In genomic region chr1:56034847-56035483, GRCh38 we compare ENCODE assay signal across 14 cellular contexts.
DNase-seq lines count a peak whose midpoint lies in the region; ATAC-seq and TF ChIP-seq lines count a peak whose summit lies in the region.
"Had no signal": no experiment of that assay in that cellular context is flagged by ENCODE, and none has a peak within 500 bp of the region (broad histone marks: within the 10 kb centered on the region; RNA-seq: fewer than 3 reads in every experiment).

No MANE protein-coding gene starts in this region.

- TF ChIP-seq CTCF in cardiac fibroblast (IDR thresholded peaks at IDR 0.05; ENCODE audit: low read depth, low read length) (no peak), gastroesophageal sphincter (IDR thresholded peaks at IDR 0.05) (no peak), HFFc6 (IDR thresholded peaks at IDR 0.05) (no peak)

- H3K4ac ChIP-seq in trophoblast cell (ENCODE audit: low read depth, low read length): no peak overlapping the region

- no peak overlapping the region for H3K9ac ChIP-seq in GM23248
- no peak overlapping the region for H3K9ac ChIP-seq in trophoblast cell (ENCODE audit: low read length)

- no peaks in the 10 kb centered on the region; the same call in none of the 2 replicates for H3K9me3 Mint-ChIP-seq in HFFc6

- no peaks in the 10 kb centered on the region for H4K20me1 ChIP-seq in GM23248 (ENCODE audit: insufficient read depth)

- in situ Hi-C loops in GM23248 (cut with MboI): no loop called here

- H3K9me2 ChIP-seq in GM23248 (ENCODE audit: insufficient read depth): 0 out of 2 replicates have a peak, but pooled peaks cover 4% of the 10 kb centered on the region

- no peak overlapping the region for H3K4me3 Mint-ChIP-seq in HFFc6
- H3K4me3 Mint-ChIP-seq: CD4-positive, CD25-positive, alpha-beta regulatory T cell had no signal

- H3K27ac ChIP-seq in GM23248 (no peak overlapping the region), gastroesophageal sphincter (no peak overlapping the region), trophoblast cell (ENCODE audit: low read depth, low read length) (no peak overlapping the region)

- H3K79me1 ChIP-seq in trophoblast cell (ENCODE audit: low read length): peaks cover 17% of the 10 kb centered on the region

- H3K27ac Mint-ChIP-seq in HFFc6: no peak overlapping the region
- H3K27ac Mint-ChIP-seq: CD4-positive, CD25-positive, alpha-beta regulatory T cell had no signal

- ATAC-seq in gastroesophageal sphincter: peak; percentile 31

- no peak for TF ChIP-seq POLR2A in gastroesophageal sphincter (IDR thresholded peaks at IDR 0.05)

- peak overlapping the region; percentile 89 for H2BK12ac ChIP-seq in trophoblast cell (ENCODE audit: low read length)

- peak overlapping the region; percentile 47 for H3K18ac ChIP-seq in trophoblast cell (ENCODE audit: low read length)

- DNase-seq in GM23248 (peak; percentile 25), cardiac fibroblast (ENCODE audit: low read depth in 2 of 2) (peak; percentile 59 to 68), trophoblast cell (no peak), C1 segment of cervical spinal cord (lab: John Stamatoyannopoulos, UW) (no peak), HFFc6 (no peak), SK-N-DZ (ENCODE audit: low spot score) (no peak)
- DNase-seq: ACHN; Caco-2; CD4-positive, CD25-positive, alpha-beta regulatory T cell; DMS53; NCI-H1930; NCI-H510A; NCI-H774 had no signal

- no peak for TF ChIP-seq EP300 in gastroesophageal sphincter (IDR thresholded peaks at IDR 0.05)

- no peak overlapping the region for H3K14ac ChIP-seq in trophoblast cell (ENCODE audit: low read length)

- H3K36me3 Mint-ChIP-seq in HFFc6 (ENCODE audit: low read depth): no peaks in the 10 kb centered on the region
- H3K36me3 Mint-ChIP-seq: CD4-positive, CD25-positive, alpha-beta regulatory T cell had no signal

- H2AFZ ChIP-seq in GM23248 (no peak overlapping the region), trophoblast cell (ENCODE audit: insufficient read depth, low read length, poor library complexity) (no peak overlapping the region)

- H3K4me3 ChIP-seq in GM23248 (no peak overlapping the region), cardiac fibroblast (replicated peaks in 1 of 2; ENCODE audit: low read depth in 2 of 2, low read length in 2 of 2) (no peak overlapping the region), gastroesophageal sphincter (no peak overlapping the region), trophoblast cell (ENCODE audit: low read depth, low read length) (no peak overlapping the region)

- H3K27me3 Mint-ChIP-seq in HFFc6 (ENCODE audit: insufficient read depth): no peaks in the 10 kb centered on the region; the same call in 1 of the 2 replicates
- H3K27me3 Mint-ChIP-seq: CD4-positive, CD25-positive, alpha-beta regulatory T cell had no signal

- peak overlapping the region; percentile 39 for H2AK5ac ChIP-seq in trophoblast cell (ENCODE audit: low read length)

- 97 to 100% methylated on average over 2 of the region's 2 CpGs for WGBS in GM23248 (ENCODE audit: low coverage in 1 of 2, low lambda C conversion rate in 2 of 2, missing lambda C conversion rate in 2 of 2), 2 experiments
- 96 to 100% methylated on average over 2 of the region's 2 CpGs for WGBS in gastroesophageal sphincter (ENCODE audit: low coverage in 1 of 2), 2 donors
- WGBS in trophoblast cell (ENCODE audit: extremely low coverage, insufficient coverage, insufficient read length): no CpG with 5 or more reads among the region's 2 CpGs

- H3K4me1 ChIP-seq in GM23248 (ENCODE audit: insufficient read depth) (peaks cover 25% of the 10 kb centered on the region), gastroesophageal sphincter (peaks cover 0 to 34% (median 5%) of the 10 kb centered on the region in 3 donors), trophoblast cell (ENCODE audit: control insufficient read depth in 1 of 2, insufficient read depth in 2 of 2, low read length in 2 of 2) (peaks cover 0 to 6% of the 10 kb centered on the region in 2 experiments)

- H3K27me3 ChIP-seq in GM23248 (replicated peaks; ENCODE audit: insufficient read depth) (no peaks in the 10 kb centered on the region), gastroesophageal sphincter (no peaks in the 10 kb centered on the region), trophoblast cell (ENCODE audit: insufficient read depth, low read length) (no peaks in the 10 kb centered on the region)

- H3F3A ChIP-seq in GM23248 (ENCODE audit: insufficient read depth): peaks cover 5% of the 10 kb centered on the region; the same call in 1 of the 2 replicates

- H4K12ac ChIP-seq in trophoblast cell (ENCODE audit: low read depth, low read length): no peak overlapping the region

- H3K36me3 ChIP-seq in GM23248 (ENCODE audit: low read depth): no peaks in the 10 kb centered on the region
- H3K36me3 ChIP-seq in gastroesophageal sphincter: no peaks in the 10 kb centered on the region
- H3K36me3 ChIP-seq in trophoblast cell (ENCODE audit: control insufficient read depth in 1 of 2, insufficient read depth in 2 of 2, low read length in 2 of 2): no peaks in the 10 kb centered on the region

- H4K91ac ChIP-seq in trophoblast cell (ENCODE audit: low read depth, low read length): no peak overlapping the region

- H3K23ac ChIP-seq in trophoblast cell (ENCODE audit: low read length): no peak overlapping the region

- no peak overlapping the region for H3K4me2 ChIP-seq in GM23248 (ENCODE audit: unreplicated experiment)
- no peak overlapping the region for H3K4me2 ChIP-seq in trophoblast cell (ENCODE audit: low read length)

- peak overlapping the region; percentile 46 for H2BK120ac ChIP-seq in trophoblast cell (ENCODE audit: insufficient read depth, low read length, poor library complexity)

- no peaks in the 10 kb centered on the region for H3K4me1 Mint-ChIP-seq in HFFc6 (ENCODE audit: low read depth)
- H3K4me1 Mint-ChIP-seq: CD4-positive, CD25-positive, alpha-beta regulatory T cell had no signal

- H4K8ac ChIP-seq in trophoblast cell (ENCODE audit: low read depth, low read length): no peak overlapping the region

- H3K79me2 ChIP-seq in GM23248 (ENCODE audit: insufficient read depth) (no peaks in the 10 kb centered on the region), trophoblast cell (ENCODE audit: control insufficient read depth, insufficient read depth, low read length, poor library complexity) (no peaks in the 10 kb centered on the region)

- no peak overlapping the region for H2BK5ac ChIP-seq in trophoblast cell (ENCODE audit: low read depth, low read length, poor library complexity)

- H3K9me3 ChIP-seq in GM23248 (ENCODE audit: low read depth) (no peaks in the 10 kb centered on the region), gastroesophageal sphincter (no peaks in the 10 kb centered on the region), trophoblast cell (ENCODE audit: insufficient read depth, low read depth, low read length) (no peaks in the 10 kb centered on the region)
- H3K9me3 ChIP-seq: Caco-2 had no signal

Comparison
In these comparisons a context has a peak if more than half of its experiments do, and no peak if none do; other contexts are left out.
1. DNase-seq: peak in GM23248 (single experiment) and cardiac fibroblast (2 of 2); none in trophoblast cell (0 of 2), C1 segment of cervical spinal cord (0 of 14), HFFc6 (single experiment) and SK-N-DZ (single experiment).